ENCODE assay signal across 10 cellular contexts in the genomic region with DNA sequence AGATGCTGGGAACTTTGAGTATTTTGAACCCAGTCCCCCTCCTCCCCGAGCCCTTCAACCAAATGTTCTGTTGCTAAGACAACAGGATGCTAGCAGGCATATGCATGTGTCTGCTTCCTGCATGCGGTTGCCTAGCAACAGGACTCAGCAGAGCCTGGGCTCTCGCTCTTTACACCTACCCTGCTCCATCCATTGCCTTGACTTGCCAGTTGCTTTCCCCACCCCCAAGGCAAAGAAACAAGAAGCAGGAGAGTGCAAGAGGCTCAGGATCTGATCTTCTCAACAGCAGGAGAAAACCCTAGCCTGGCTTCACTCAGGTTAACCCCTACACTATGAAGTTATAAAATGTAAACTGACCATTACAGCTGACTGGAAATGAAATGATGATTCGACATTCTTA.
DNase-seq lines count a peak whose midpoint lies in the region; ATAC-seq, FAIRE-seq and TF ChIP-seq lines count a peak whose summit lies in the region.
"Had no signal": no experiment of that assay in that cellular context is flagged by ENCODE, and none has a peak within 500 bp of the region (broad histone marks: within the 10 kb centered on the region; RNA-seq: fewer than 3 reads in every experiment).

No MANE protein-coding gene starts in this region.

- TF ChIP-seq CTCF in glutamatergic neuron (IDR thresholded peaks at IDR 0.05; ENCODE audit: partially characterized antibody, unreplicated experiment), result no peak
- no peak for TF ChIP-seq CTCF in GM10248 (IDR thresholded peaks at IDR 0.05; ENCODE audit: control extremely low read depth, extremely low read depth, low read depth, missing control alignments)

- H3K27me3 Mint-ChIP-seq in glutamatergic neuron (ENCODE audit: unreplicated experiment), result peaks cover 3% of the 10 kb centered on the region
- H3K27me3 Mint-ChIP-seq: stimulated activated naive B cell treated with anti-CD40 and anti-IgM and Interleukin-4, amounts not matched to agents 10 μg/mL and 1 μg/mL and 100 μg/mL, for 72 hours had no signal

- POLR2A ChIA-PET in GM10248 (lab: Yijun Ruan, JAX), result no interaction called here

- H3K4me3 Mint-ChIP-seq in glutamatergic neuron (ENCODE audit: unreplicated experiment), result peak overlapping the region; percentile 32
- H3K4me3 Mint-ChIP-seq: nephron; stimulated activated naive B cell treated with anti-CD40 and anti-IgM and Interleukin-4, amounts not matched to agents 10 μg/mL and 1 μg/mL and 100 μg/mL, for 72 hours had no signal

- peak; percentile 75 for ATAC-seq in HG02571 (IDR thresholded peaks at IDR 0.05; ENCODE audit: unreplicated experiment)
- ATAC-seq: stimulated activated naive B cell treated with anti-CD40 and anti-IgM and Interleukin-4, amounts not matched to agents 10 μg/mL and 1 μg/mL and 100 μg/mL, for 72 hours had no signal

- peaks cover 28% of the 10 kb centered on the region for H3K4me1 Mint-ChIP-seq in glutamatergic neuron (ENCODE audit: low read depth, unreplicated experiment)
- H3K4me1 Mint-ChIP-seq: stimulated activated naive B cell treated with anti-CD40 and anti-IgM and Interleukin-4, amounts not matched to agents 10 μg/mL and 1 μg/mL and 100 μg/mL, for 72 hours had no signal

- H3K36me3 Mint-ChIP-seq in glutamatergic neuron (ENCODE audit: unreplicated experiment), result no peaks in the 10 kb centered on the region
- H3K36me3 Mint-ChIP-seq: stimulated activated naive B cell treated with anti-CD40 and anti-IgM and Interleukin-4, amounts not matched to agents 10 μg/mL and 1 μg/mL and 100 μg/mL, for 72 hours had no signal

- no peak for TF ChIP-seq POLR2A in GM12892 (IDR thresholded peaks at IDR 0.05; ENCODE audit: low read depth, low read length)

- FAIRE-seq in GM12892 (lab: Jason Lieb, UNC), result peak; percentile 78

- CTCF ChIA-PET in GM10248 (lab: Yijun Ruan, JAX), result interaction anchor here (7.0 kb wide), 1 partner anchor 13 kb away, joined by 45 read pairs; no protein-coding TSS in a partner anchor

- H3K27ac Mint-ChIP-seq in glutamatergic neuron (ENCODE audit: unreplicated experiment), result peak overlapping the region; percentile 92
- H3K27ac Mint-ChIP-seq: nephron; stimulated activated naive B cell treated with anti-CD40 and anti-IgM and Interleukin-4, amounts not matched to agents 10 μg/mL and 1 μg/mL and 100 μg/mL, for 72 hours had no signal

- peaks cover 3% of the 10 kb centered on the region for H3K9me3 Mint-ChIP-seq in glutamatergic neuron (ENCODE audit: unreplicated experiment)
- H3K9me3 Mint-ChIP-seq: nephron; stimulated activated naive B cell treated with anti-CD40 and anti-IgM and Interleukin-4, amounts not matched to agents 10 μg/mL and 1 μg/mL and 100 μg/mL, for 72 hours had no signal

- DNase-seq in GM12892 (ENCODE audit: insufficient read length) (no peak), NCI-H1694 treated with DMSO at 0.1 percent for 48 hours (lab: John Stamatoyannopoulos, UW) (peak; percentile 6), glutamatergic neuron (peak; percentile 74), GM10248 (ENCODE audit: extremely low spot score) (no peak), D341Med (ENCODE audit: low spot score) (no peak)
- no peak for DNase-seq in stimulated activated CD4-positive, alpha-beta T cell treated with anti-CD3 and anti-CD28 coated beads, Interleukin-15, amount 100 ng/mL, for 24 hours
- DNase-seq in activated CD4-positive, CD25-positive, alpha-beta regulatory T cell treated with anti-CD3 and anti-CD28 coated beads, Interleukin-2, amount 50 U/mL, for 72 hours, result no peak
- DNase-seq: stimulated activated naive B cell treated with anti-CD40 and anti-IgM and Interleukin-4, amounts not matched to agents 10 μg/mL and 1 μg/mL and 100 μg/mL, for 72 hours had no signal

Comparison
In these comparisons a context has a peak if more than half of its experiments do, and no peak if none do; other contexts are left out.
1. DNase-seq: peak in NCI-H1694 treated with DMSO at 0.1 percent for 48 hours (single experiment) and glutamatergic neuron (single experiment); none in GM12892 (single experiment), stimulated activated CD4-positive, alpha-beta T cell treated with anti-CD3 and anti-CD28 coated beads, Interleukin-15, amount 100 ng/mL, for 24 hours (single experiment), GM10248 (single experiment), activated CD4-positive, CD25-positive, alpha-beta regulatory T cell treated with anti-CD3 and anti-CD28 coated beads, Interleukin-2, amount 50 U/mL, for 72 hours (single experiment) and D341Med (single experiment).